ENCODE assay signal across 8 cellular contexts in the genomic region with DNA sequence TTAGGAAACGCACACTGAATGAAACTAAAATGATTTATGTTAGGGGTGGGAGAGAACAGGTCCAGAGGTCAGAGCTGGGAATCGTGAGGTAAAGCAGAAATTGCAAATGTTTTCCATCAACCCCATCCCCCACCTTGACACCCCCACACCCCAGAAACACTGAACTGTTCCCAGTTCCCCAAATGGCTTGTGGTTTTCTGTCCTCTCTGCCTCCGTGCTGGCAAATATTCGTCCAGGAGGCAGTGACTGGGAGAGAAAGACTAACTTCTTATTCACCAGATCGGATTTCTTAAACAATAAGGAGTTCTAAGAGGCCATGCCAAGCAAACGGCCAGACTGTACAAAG. TPM values are rescaled to one million over a fixed set of nuclear protein-coding genes. Genes with fewer than 3 reads are reported as not detected.
DNase-seq lines count a peak whose midpoint lies in the region; TF ChIP-seq lines count a peak whose summit lies in the region.

No MANE protein-coding gene starts in this region.

- H4K20me1 ChIP-seq in DOHH2 (ENCODE audit: control insufficient read depth, insufficient read depth, low read depth, low read length): no peaks in the 10 kb centered on the region

- TF ChIP-seq POLR2A in esophagus squamous epithelium (IDR thresholded peaks at IDR 0.05): no peak

- peaks cover 47% of the 10 kb centered on the region for H3K4me1 ChIP-seq in DOHH2 (ENCODE audit: control insufficient read depth, low read length)
- H3K4me1 ChIP-seq in SJCRH30: peaks cover 20% of the 10 kb centered on the region
- H3K4me1 ChIP-seq in esophagus squamous epithelium: peaks cover 7 to 63% (median 36%) of the 10 kb centered on the region in 3 donors
- peaks cover 33% of the 10 kb centered on the region for H3K4me1 ChIP-seq in parathyroid adenoma

- H3K79me2 ChIP-seq in DOHH2 (ENCODE audit: control insufficient read depth, low read length) (peaks cover 10% of the 10 kb centered on the region), parathyroid adenoma (peaks cover 9% of the 10 kb centered on the region)

- H2AFZ ChIP-seq in parathyroid adenoma: peak overlapping the region; percentile 97

- H3K4me2 ChIP-seq in DOHH2 (ENCODE audit: low read length): peak overlapping the region; percentile 81
- peak overlapping the region; percentile 70 for H3K4me2 ChIP-seq in parathyroid adenoma (ENCODE audit: low read length)

- no peaks in the 10 kb centered on the region for H3K9me2 ChIP-seq in DOHH2 (replicated peaks; ENCODE audit: control insufficient read depth, low read length)

- no peaks in the 10 kb centered on the region for H3K27me3 ChIP-seq in DOHH2 (ENCODE audit: control insufficient read depth, low read length)
- no peaks in the 10 kb centered on the region for H3K27me3 ChIP-seq in SJCRH30
- H3K27me3 ChIP-seq in esophagus squamous epithelium: no peaks in the 10 kb centered on the region
- H3K27me3 ChIP-seq in parathyroid adenoma (ENCODE audit: control insufficient read depth, insufficient read depth, low read length): no peaks in the 10 kb centered on the region

- DNase-seq in SJCRH30 (no peak), esophagus squamous epithelium (lab: John Stamatoyannopoulos, UW) (no peak), NCI-H345 treated with DMSO at 0.1 percent for 48 hours (lab: John Stamatoyannopoulos, UW; ENCODE audit: unreplicated experiment) (no peak), cerebellar nuclear complex (lab: John Stamatoyannopoulos, UW) (no peak), SKM-1 treated with dmso at 0.1 percent for 144 hours (lab: John Stamatoyannopoulos, UW; ENCODE audit: unreplicated experiment) (no peak)
- no peak for DNase-seq in activated CD8-positive, alpha-beta memory T cell treated with anti-CD3 and anti-CD28 coated beads, Interleukin-2, amount 50 U/mL, for 48 hours

- H3K9me3 ChIP-seq in DOHH2 (ENCODE audit: control insufficient read depth, insufficient read depth, low read length): no peaks in the 10 kb centered on the region
- no peaks in the 10 kb centered on the region for H3K9me3 ChIP-seq in SJCRH30 (replicated peaks)
- no peaks in the 10 kb centered on the region for H3K9me3 ChIP-seq in esophagus squamous epithelium
- no peaks in the 10 kb centered on the region for H3K9me3 ChIP-seq in parathyroid adenoma (ENCODE audit: control insufficient read depth, low read length)

- 0 out of 2 replicates have a peak, but pooled peaks cover 5% of the 10 kb centered on the region for H3F3A ChIP-seq in DOHH2 (ENCODE audit: control insufficient read depth, insufficient read depth)

- H3K9ac ChIP-seq in parathyroid adenoma: peak overlapping the region; percentile 42

- H3K27ac ChIP-seq in DOHH2 (ENCODE audit: low read depth, low read length) (no peak overlapping the region), SJCRH30 (peak overlapping the region; percentile 96), esophagus squamous epithelium (peak overlapping the region; percentile 74 to 93 (median 92)), parathyroid adenoma (peak overlapping the region; percentile 82)

- H3K4me3 ChIP-seq in DOHH2 (ENCODE audit: low read length) (peak overlapping the region; percentile 95), SJCRH30 (peak overlapping the region; percentile 85), esophagus squamous epithelium (peak overlapping the region; percentile 53 to 90 (median 77)), parathyroid adenoma (ENCODE audit: low read depth, low read length) (peak overlapping the region; percentile 84)

- 8 to 10% methylated on average over 6 of the region's 6 CpGs for WGBS in esophagus squamous epithelium, 2 donors

- H3K36me3 ChIP-seq in DOHH2 (ENCODE audit: control insufficient read depth, low read length): no peaks in the 10 kb centered on the region
- no peaks in the 10 kb centered on the region for H3K36me3 ChIP-seq in SJCRH30
- H3K36me3 ChIP-seq in esophagus squamous epithelium: peaks cover 0 to 8% (median 0%) of the 10 kb centered on the region in 3 donors
- no peaks in the 10 kb centered on the region for H3K36me3 ChIP-seq in parathyroid adenoma (ENCODE audit: control insufficient read depth, insufficient read depth, low read length)

- TF ChIP-seq CTCF in DOHH2 (IDR thresholded peaks at IDR 0.05; ENCODE audit: low read depth, low read length, poor library complexity, severe bottlenecking) (no peak), esophagus squamous epithelium (IDR thresholded peaks at IDR 0.05) (no peak), parathyroid adenoma (IDR thresholded peaks at IDR 0.05) (no peak)

- intact Hi-C loops in esophagus squamous epithelium (cut with DNase I): no loop called here

RNA-seq across cellular contexts. Expression of a gene that starts 0.7 kb away (rescaled TPM):
- total RNA-seq in SJCRH30 (2014; rRNA removed; shearing (Covaris generic)): 18.9 and 22.0 TPM in 2 replicates
- 10 to 100 TPM in 1 of 4 donors, 1 to 10 TPM in 3; 1.7 to 22.5 (median 7.4) TPM for total RNA-seq in esophagus squamous epithelium

RNA-seq across cellular contexts. Expression of a gene that starts 19.7 kb away (rescaled TPM):
- 0.24 and 0.25 TPM in 2 replicates for total RNA-seq in SJCRH30 (2014; rRNA removed; shearing (Covaris generic))
- 100 to 1,000 TPM in 1 of 4 donors, 10 to 100 TPM in 1, 1 to 10 TPM in 2; 2.5 to 116 (median 27.5) TPM for total RNA-seq in esophagus squamous epithelium

RNA-seq across cellular contexts. Expression of a gene that starts 41.9 kb away (rescaled TPM):
- 37.9 and 39.0 TPM in 2 replicates for total RNA-seq in SJCRH30 (2014; rRNA removed; shearing (Covaris generic))
- 10 to 100 TPM in 2 of 4 donors, 1 to 10 TPM in 2; 3.6 to 14.5 (median 8.0) TPM for total RNA-seq in esophagus squamous epithelium

RNA-seq across cellular contexts. Expression of a gene that starts 47.7 kb away (rescaled TPM):
- total RNA-seq in SJCRH30 (2014; rRNA removed; shearing (Covaris generic)): 0.02 TPM in 1 of 2 replicates, not detected in the other
- total RNA-seq in esophagus squamous epithelium: not detected
